ENCODE assay signal across 1 cellular context in genomic region chr6:4964675-4965336, GRCh38.
TF ChIP-seq lines count a peak whose summit lies in the region.

No MANE protein-coding gene starts in this region.

TF ChIP-seq in HepG2, 621 proteins besides CTCF, POLR2A, EP300 and RAD21 (continued from another document):
- 0 out of 2 replicates have a peak, but pooled peaks have one; percentile 38 for TF ChIP-seq CAMTA2 (CRISPR knock-in tag; IDR thresholded peaks at IDR 0.05; ENCODE audit: borderline replicate concordance)
- TF ChIP-seq LCORL (IDR thresholded peaks at IDR 0.05), result no peak
- TF ChIP-seq LCORL (CRISPR knock-in tag; IDR thresholded peaks at IDR 0.05), result no peak; the same call in 1 of the 2 replicates
- peak; percentile 19; the same call in 1 of the 2 replicates for TF ChIP-seq ZNF598 (CRISPR knock-in tag; IDR thresholded peaks at IDR 0.05; ENCODE audit: borderline replicate concordance)
- TF ChIP-seq ZNF468 (CRISPR knock-in tag; IDR thresholded peaks at IDR 0.05), result 0 out of 2 replicates have a peak, but pooled peaks have one; percentile 77
- TF ChIP-seq EEA1 (CRISPR knock-in tag; IDR thresholded peaks at IDR 0.05; ENCODE audit: borderline replicate concordance), result peak; percentile 20; the same call in 1 of the 2 replicates
- no peak for TF ChIP-seq KLF12 (CRISPR knock-in tag; IDR thresholded peaks at IDR 0.05; ENCODE audit: borderline replicate concordance)
- peak; percentile 50 for TF ChIP-seq SALL1 (CRISPR knock-in tag; IDR thresholded peaks at IDR 0.05)
- no peak for TF ChIP-seq NRL (CRISPR knock-in tag; IDR thresholded peaks at IDR 0.05; ENCODE audit: borderline replicate concordance)
- TF ChIP-seq RXRA (CRISPR knock-in tag; IDR thresholded peaks at IDR 0.05), result no peak
- TF ChIP-seq ZNF563 (CRISPR knock-in tag; IDR thresholded peaks at IDR 0.05), result 0 out of 2 replicates have a peak, but pooled peaks have one; percentile 8
- no peak for TF ChIP-seq CHD2 (IDR thresholded peaks at IDR 0.05; ENCODE audit: low read depth, low read length)
- TF ChIP-seq HOXA7 (CRISPR knock-in tag; IDR thresholded peaks at IDR 0.05), result 0 out of 2 replicates have a peak, but pooled peaks have one; percentile 37
- 0 out of 2 replicates have a peak, but pooled peaks have one; percentile 43 for TF ChIP-seq RBAK (CRISPR knock-in tag; IDR thresholded peaks at IDR 0.05)
- no peak for TF ChIP-seq ZNF24 (IDR thresholded peaks at IDR 0.05)
- no peak for TF ChIP-seq ZNF225 (CRISPR knock-in tag; IDR thresholded peaks at IDR 0.05)
- TF ChIP-seq TGIF2 (CRISPR knock-in tag; IDR thresholded peaks at IDR 0.05), result peak; percentile 57; the same call in 1 of the 2 replicates
- peak; percentile 13; the same call in 1 of the 2 replicates for TF ChIP-seq ZNF574 (CRISPR knock-in tag; IDR thresholded peaks at IDR 0.05)
- TF ChIP-seq SOX6 (IDR thresholded peaks at IDR 0.05), result no peak
- TF ChIP-seq SOX6 (CRISPR knock-in tag; IDR thresholded peaks at IDR 0.05), result peak; percentile 30; the same call in 1 of the 2 replicates
- peak; percentile 34; the same call in 1 of the 2 replicates for TF ChIP-seq ZNF281 (CRISPR knock-in tag; IDR thresholded peaks at IDR 0.05; ENCODE audit: borderline replicate concordance)
- no peak for TF ChIP-seq EHMT2 (IDR thresholded peaks at IDR 0.05; ENCODE audit: borderline replicate concordance, low read depth, low read length)
- no peak for TF ChIP-seq NCOA5 (CRISPR knock-in tag; IDR thresholded peaks at IDR 0.05)
- no peak for TF ChIP-seq DPF2 (CRISPR knock-in tag; IDR thresholded peaks at IDR 0.05; ENCODE audit: borderline replicate concordance, low read depth)
- no peak for TF ChIP-seq ZSCAN30 (CRISPR knock-in tag; IDR thresholded peaks at IDR 0.05)
- TF ChIP-seq ZNF430 (CRISPR knock-in tag; IDR thresholded peaks at IDR 0.05), result peak; percentile 23; the same call in 1 of the 2 replicates
- no peak for TF ChIP-seq IRF9 (CRISPR knock-in tag; IDR thresholded peaks at IDR 0.05; ENCODE audit: borderline replicate concordance)
- no peak for TF ChIP-seq ZSCAN20 (CRISPR knock-in tag; IDR thresholded peaks at IDR 0.05; ENCODE audit: borderline replicate concordance)
- TF ChIP-seq ZMYM2 (CRISPR knock-in tag; IDR thresholded peaks at IDR 0.05), result no peak
- no peak for TF ChIP-seq HBP1 (CRISPR knock-in tag; IDR thresholded peaks at IDR 0.05; ENCODE audit: low read depth)
- TF ChIP-seq SIX4 (CRISPR knock-in tag; IDR thresholded peaks at IDR 0.05), result peak; percentile 70; the same call in 1 of the 2 replicates
- no peak for TF ChIP-seq GLI4 (CRISPR knock-in tag; IDR thresholded peaks at IDR 0.05; ENCODE audit: borderline replicate concordance)
- TF ChIP-seq CBX5 (CRISPR knock-in tag; IDR thresholded peaks at IDR 0.05; ENCODE audit: borderline replicate concordance), result no peak
- TF ChIP-seq ZMAT3 (CRISPR knock-in tag; conservative IDR thresholded peaks at IDR 0.05), result no peak
- no peak for TF ChIP-seq TERF1 (CRISPR knock-in tag; IDR thresholded peaks at IDR 0.05)
- TF ChIP-seq NCOR1 (IDR thresholded peaks at IDR 0.05; ENCODE audit: borderline replicate concordance, low read length), result no peak
- TF ChIP-seq ZNF780A (CRISPR knock-in tag; IDR thresholded peaks at IDR 0.05), result no peak
- peak; percentile 45; the same call in 1 of the 2 replicates for TF ChIP-seq ZNF687 (CRISPR knock-in tag; IDR thresholded peaks at IDR 0.05)
- no peak for TF ChIP-seq ZNF557 (CRISPR knock-in tag; IDR thresholded peaks at IDR 0.05)
- TF ChIP-seq ZFP41 (CRISPR knock-in tag; IDR thresholded peaks at IDR 0.05; ENCODE audit: borderline replicate concordance), result no peak
- no peak for TF ChIP-seq TOE1 (CRISPR knock-in tag; IDR thresholded peaks at IDR 0.05)
- no peak for TF ChIP-seq FOXK1 (CRISPR knock-in tag; IDR thresholded peaks at IDR 0.05; ENCODE audit: borderline replicate concordance, low read depth)
- TF ChIP-seq SOX5 (CRISPR knock-in tag; IDR thresholded peaks at IDR 0.05; ENCODE audit: borderline replicate concordance), result no peak
- no peak for TF ChIP-seq ZNF850 (CRISPR knock-in tag; conservative IDR thresholded peaks at IDR 0.05)
- no peak for TF ChIP-seq TAF1 (CRISPR knock-in tag; IDR thresholded peaks at IDR 0.05)
- no peak for TF ChIP-seq CREBL2 (CRISPR knock-in tag; IDR thresholded peaks at IDR 0.05; ENCODE audit: borderline replicate concordance)
- TF ChIP-seq TP53 (CRISPR knock-in tag; conservative IDR thresholded peaks at IDR 0.05), result no peak
- TF ChIP-seq KDM5B (CRISPR knock-in tag; IDR thresholded peaks at IDR 0.05; ENCODE audit: borderline replicate concordance), result peak; percentile 45; the same call in 1 of the 2 replicates
TF ChIP-seq in HepG2: peak in this region for 34.
